12 cellular contexts compared by ENCODE assay signal in the genomic region with DNA sequence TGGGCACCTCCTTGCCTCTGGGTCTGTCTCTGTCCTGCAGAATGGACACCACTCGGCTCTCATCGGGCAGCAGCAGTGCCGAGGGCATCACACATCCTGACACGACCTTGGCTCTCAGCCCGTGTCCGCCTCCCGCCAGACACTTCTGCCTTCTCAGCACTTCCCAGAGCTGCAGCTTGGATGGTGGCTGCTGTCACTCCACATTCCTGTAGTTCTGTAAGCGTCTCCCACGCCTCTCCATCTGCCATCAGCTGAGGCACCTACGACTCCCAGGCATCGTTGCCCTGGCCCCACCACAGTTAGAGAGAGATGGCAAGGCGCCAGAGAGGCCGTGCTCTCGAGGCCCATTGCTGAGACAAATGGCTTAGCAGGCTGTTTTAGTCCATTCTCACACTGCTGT.
DNase-seq lines count a peak whose midpoint lies in the region; ATAC-seq and TF ChIP-seq lines count a peak whose summit lies in the region.
"Had no signal": no experiment of that assay in that cellular context is flagged by ENCODE, and none has a peak within 500 bp of the region (broad histone marks: within the 10 kb centered on the region; RNA-seq: fewer than 3 reads in every experiment).

No MANE protein-coding gene starts in this region.

- no peak overlapping the region for H3K4me3 ChIP-seq in esophagus muscularis mucosa
- H3K4me3 ChIP-seq in aorta (ENCODE audit: low read length in 2 of 2): no peak overlapping the region
- H3K4me3 ChIP-seq: SJSA1, suprapubic skin had no signal

- H3K36me3 ChIP-seq in esophagus muscularis mucosa (peaks cover 0 to 6% (median 2%) of the 10 kb centered on the region in 4 donors), aorta (ENCODE audit: control insufficient read depth in 1 of 2, insufficient read depth in 2 of 2, low read length in 1 of 2) (no peaks in the 10 kb centered on the region)

- no peaks in the 10 kb centered on the region for H3K9me3 ChIP-seq in esophagus muscularis mucosa
- H3K9me3 ChIP-seq in aorta (ENCODE audit: control insufficient read depth, low read length): no peaks in the 10 kb centered on the region
- H3K9me3 ChIP-seq: SJSA1, suprapubic skin had no signal

- H3K27me3 ChIP-seq in esophagus muscularis mucosa (no peaks in the 10 kb centered on the region), aorta (ENCODE audit: control insufficient read depth in 1 of 2, insufficient read depth in 2 of 2, low read length in 1 of 2) (no peaks in the 10 kb centered on the region)
- H3K27me3 ChIP-seq: SJSA1, suprapubic skin had no signal

- TF ChIP-seq EP300 in esophagus muscularis mucosa (IDR thresholded peaks at IDR 0.05): no peak

- H3K4me1 ChIP-seq in esophagus muscularis mucosa (peaks cover 14 to 59% (median 52%) of the 10 kb centered on the region in 4 donors), aorta (ENCODE audit: control insufficient read depth in 1 of 2, insufficient read depth in 2 of 2, low read length in 2 of 2) (no peaks in the 10 kb centered on the region)

- ATAC-seq in Right ventricle myocardium inferior (peak; percentile 92), aorta (ENCODE audit: low FRiP score) (no peak), HG03354 (IDR thresholded peaks at IDR 0.05; ENCODE audit: poor library complexity, severe bottlenecking, unreplicated experiment) (no peak), HG03469 (IDR thresholded peaks at IDR 0.05; ENCODE audit: unreplicated experiment) (no peak)

- H3K27ac ChIP-seq in esophagus muscularis mucosa (replicated peaks in 1 of 4) (peak overlapping the region in 3 of 4 donors; percentile 32 to 83 (median 64)), aorta (ENCODE audit: low read depth in 1 of 2, low read length in 2 of 2) (no peak overlapping the region)
- H3K27ac ChIP-seq: SJSA1, suprapubic skin had no signal

- DNase-seq in Right ventricle myocardium inferior (ENCODE audit: missing footprints) (peak; percentile 86), cardiac septum (ENCODE audit: low spot score) (no peak), esophagus muscularis mucosa (ENCODE audit: extremely low spot score) (no peak), medulla oblongata (ENCODE audit: extremely low spot score) (peak; percentile 76), aorta (peak; percentile 36 to 74), NCI-H2107 treated with DMSO at 0.1 percent for 48 hours (lab: John Stamatoyannopoulos, UW; ENCODE audit: unreplicated experiment) (no peak)
- DNase-seq: NCI-H2029, nephron progenitor cell had no signal

- TF ChIP-seq CTCF in esophagus muscularis mucosa (IDR thresholded peaks at IDR 0.05): no peak

- intact Hi-C loops in Right ventricle myocardium inferior (cut with DNase I) (loop anchor here (10.0 kb wide), 1 partner anchor 251 kb away; a partner anchor contains a TSS), cardiac septum (cut with DNase I) (no loop called here), esophagus muscularis mucosa (cut with DNase I) (no loop called here), aorta (cut with DNase I) (no loop called here)

- WGBS in esophagus muscularis mucosa: 42% methylated on average over 10 of the region's 14 CpGs
- WGBS in aorta, 2 donors: 33 to 48% methylated on average over 14 of the region's 14 CpGs

- TF ChIP-seq POLR2A in esophagus muscularis mucosa (IDR thresholded peaks at IDR 0.05; ENCODE audit: low read depth): no peak

Comparison
In these comparisons a context has a peak if more than half of its experiments do, and no peak if none do; other contexts are left out.
1. DNase-seq: peak in Right ventricle myocardium inferior (single experiment), medulla oblongata (single experiment) and aorta (2 of 2); none in cardiac septum (single experiment), esophagus muscularis mucosa (single experiment) and NCI-H2107 treated with DMSO at 0.1 percent for 48 hours (single experiment).
2. H3K27ac ChIP-seq: peak in esophagus muscularis mucosa (3 of 4); none in aorta (0 of 2).